8 cellular contexts compared by ENCODE assay signal in genomic region chr17:77375108-77375507, GRCh38.
A peak's percentile ranks its signal among the peaks of the same experiment; 100 is the strongest.
DNase-seq lines count a peak whose midpoint lies in the region; ATAC-seq and TF ChIP-seq lines count a peak whose summit lies in the region.

No MANE protein-coding gene starts in this region.

- no peaks in the 10 kb centered on the region for H3K9me3 ChIP-seq in CD8-positive, alpha-beta memory T cell (ENCODE audit: low read length)
- no peaks in the 10 kb centered on the region for H3K9me3 ChIP-seq in T-helper 17 cell (ENCODE audit: control insufficient read depth, low read length, poor library complexity, severe bottlenecking)
- no peaks in the 10 kb centered on the region for H3K9me3 ChIP-seq in parathyroid adenoma (ENCODE audit: control insufficient read depth, low read length)

- no peaks in the 10 kb centered on the region for H3K27me3 Mint-ChIP-seq in CD8-positive, alpha-beta memory T cell
- no peaks in the 10 kb centered on the region for H3K27me3 Mint-ChIP-seq in T-helper 17 cell

- H3K27me3 ChIP-seq in CD8-positive, alpha-beta memory T cell (ENCODE audit: insufficient read depth, low read length, poor library complexity, severe bottlenecking): no peaks in the 10 kb centered on the region
- H3K27me3 ChIP-seq in parathyroid adenoma (ENCODE audit: control insufficient read depth, insufficient read depth, low read length): no peaks in the 10 kb centered on the region

- ATAC-seq in T-helper 17 cell (no peak), GM18868 (IDR thresholded peaks at IDR 0.05; ENCODE audit: unreplicated experiment) (no peak)

- H3K9me3 Mint-ChIP-seq in CD8-positive, alpha-beta memory T cell: no peaks in the 10 kb centered on the region

- H3K27ac ChIP-seq in CD8-positive, alpha-beta memory T cell (ENCODE audit: low read depth, low read length): peak overlapping the region; percentile 82
- peak overlapping the region; percentile 81 for H3K27ac ChIP-seq in parathyroid adenoma

- H3K4me1 ChIP-seq in CD8-positive, alpha-beta memory T cell (ENCODE audit: insufficient read depth, low read length): peaks cover 79% of the 10 kb centered on the region
- peaks cover 32% of the 10 kb centered on the region for H3K4me1 ChIP-seq in parathyroid adenoma

- peak overlapping the region; percentile 90 for H3K4me3 ChIP-seq in CD8-positive, alpha-beta memory T cell (ENCODE audit: low read length)
- H3K4me3 ChIP-seq in fibroblast of mammary gland (ENCODE audit: control insufficient read depth, low read depth, low read length) (peak overlapping the region; percentile 80), parathyroid adenoma (ENCODE audit: low read depth, low read length) (no peak overlapping the region)

- peaks cover 70 to 87% (median 79%) of the 10 kb centered on the region in 3 donors for H3K4me1 Mint-ChIP-seq in CD8-positive, alpha-beta memory T cell
- H3K4me1 Mint-ChIP-seq in T-helper 17 cell: peaks cover 69% of the 10 kb centered on the region

- H3K27ac Mint-ChIP-seq in CD8-positive, alpha-beta memory T cell: peak overlapping the region; percentile 90 to 98 (median 96)
- H3K27ac Mint-ChIP-seq in T-helper 17 cell: peak overlapping the region; percentile 93

- no peaks in the 10 kb centered on the region for H3K36me3 ChIP-seq in CD8-positive, alpha-beta memory T cell (ENCODE audit: insufficient read depth, low read length)
- H3K36me3 ChIP-seq in parathyroid adenoma (ENCODE audit: control insufficient read depth, insufficient read depth, low read length): no peaks in the 10 kb centered on the region

- POLR2A ChIA-PET in CD8-positive, alpha-beta memory T cell (lab: Charles Lee): interaction anchor here (1.0 to 4.0 kb wide), 11 partner anchors 8 to 78 kb away, joined by 3 to 35 read pairs (median 8); no protein-coding TSS in a partner anchor

- CTCF ChIA-PET in CD8-positive, alpha-beta memory T cell (lab: Charles Lee): interaction anchor here (1.1 to 4.9 kb wide), 17 partner anchors 16 to 122 kb away, joined by 3 to 55 read pairs (median 5); no protein-coding TSS in a partner anchor

- H3K79me2 ChIP-seq in parathyroid adenoma: peaks cover 44% of the 10 kb centered on the region

- no peak for DNase-seq in CD8-positive, alpha-beta memory T cell
- DNase-seq in T-helper 17 cell (no peak), fibroblast of mammary gland (ENCODE audit: low read depth) (no peak), SW480 (ENCODE audit: low spot score) (no peak), activated gamma-delta T cell treated with Interleukin-2 at 50 U/mL for 16 hours (no peak), NOMO-1 treated with dmso at 0.1 percent for 144 hours (lab: John Stamatoyannopoulos, UW; ENCODE audit: unreplicated experiment) (no peak)

- H3K4me3 Mint-ChIP-seq in CD8-positive, alpha-beta memory T cell: peak overlapping the region; percentile 94 to 100 (median 100)
- H3K4me3 Mint-ChIP-seq in T-helper 17 cell: peak overlapping the region; percentile 99

- TF ChIP-seq CTCF in fibroblast of mammary gland (conservative IDR thresholded peaks at IDR 0.05; ENCODE audit: control insufficient read depth, insufficient read depth, low read depth, low read length): no peak
- no peak for TF ChIP-seq CTCF in parathyroid adenoma (IDR thresholded peaks at IDR 0.05)

- H3K4me2 ChIP-seq in parathyroid adenoma (ENCODE audit: low read length): no peak overlapping the region

- H3K9ac ChIP-seq in parathyroid adenoma: no peak overlapping the region

- H2AFZ ChIP-seq in parathyroid adenoma: no peak overlapping the region

- peaks cover 0 to 24% (median 2%) of the 10 kb centered on the region in 3 donors for H3K36me3 Mint-ChIP-seq in CD8-positive, alpha-beta memory T cell
- H3K36me3 Mint-ChIP-seq in T-helper 17 cell (ENCODE audit: low read depth): peaks cover 6% of the 10 kb centered on the region
